1 cellular context compared by ENCODE assay signal in the genomic region with DNA sequence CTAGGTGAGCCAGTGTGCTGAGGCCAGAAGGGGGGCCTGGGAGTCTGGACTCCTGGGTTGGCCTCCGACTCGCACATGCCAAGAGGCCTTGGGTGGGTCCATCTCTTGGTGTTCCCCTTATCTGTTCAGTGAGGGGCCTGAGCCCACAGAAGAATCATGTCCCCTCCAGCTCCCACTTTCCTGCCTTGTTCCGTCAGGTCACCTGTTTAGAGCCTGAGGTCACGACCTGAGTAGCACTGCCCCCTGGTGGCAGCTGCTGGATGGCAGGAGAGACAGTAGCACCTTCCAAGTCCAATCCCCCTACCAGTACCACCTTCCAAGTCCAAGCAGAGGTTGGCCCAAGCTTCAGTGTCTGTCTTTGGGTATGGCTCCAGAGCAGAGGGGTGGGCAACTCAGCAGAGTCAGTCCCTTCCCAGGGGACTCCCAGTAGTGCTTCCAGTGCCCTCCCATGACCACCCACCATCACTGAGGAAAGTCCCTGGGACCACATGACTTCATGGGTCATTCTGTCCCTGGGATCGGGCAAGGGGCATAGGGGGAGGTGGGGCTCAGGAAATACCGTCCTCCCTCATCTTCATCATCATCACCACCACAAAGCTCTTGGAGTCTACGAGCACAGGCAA.
TF ChIP-seq lines count a peak whose summit lies in the region.

No MANE protein-coding gene starts in this region.

TF ChIP-seq in HepG2, 621 proteins besides CTCF, POLR2A, EP300 and RAD21 (continued from another document and continues in another):
- TF ChIP-seq, protein P1, sequence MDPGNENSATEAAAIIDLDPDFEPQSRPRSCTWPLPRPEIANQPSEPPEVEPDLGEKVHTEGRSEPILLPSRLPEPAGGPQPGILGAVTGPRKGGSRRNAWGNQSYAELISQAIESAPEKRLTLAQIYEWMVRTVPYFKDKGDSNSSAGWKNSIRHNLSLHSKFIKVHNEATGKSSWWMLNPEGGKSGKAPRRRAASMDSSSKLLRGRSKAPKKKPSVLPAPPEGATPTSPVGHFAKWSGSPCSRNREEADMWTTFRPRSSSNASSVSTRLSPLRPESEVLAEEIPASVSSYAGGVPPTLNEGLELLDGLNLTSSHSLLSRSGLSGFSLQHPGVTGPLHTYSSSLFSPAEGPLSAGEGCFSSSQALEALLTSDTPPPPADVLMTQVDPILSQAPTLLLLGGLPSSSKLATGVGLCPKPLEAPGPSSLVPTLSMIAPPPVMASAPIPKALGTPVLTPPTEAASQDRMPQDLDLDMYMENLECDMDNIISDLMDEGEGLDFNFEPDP (CRISPR knock-in tag; conservative IDR thresholded peaks at IDR 0.05), result no peak
- TF ChIP-seq ZNF724P (CRISPR knock-in tag; IDR thresholded peaks at IDR 0.05; ENCODE audit: borderline replicate concordance) (no peak), NR2F1 (CRISPR knock-in tag; IDR thresholded peaks at IDR 0.05) (peak; percentile 85 to 94), ZNF547 (CRISPR knock-in tag; IDR thresholded peaks at IDR 0.05) (no peak), CBX1 (IDR thresholded peaks at IDR 0.05; ENCODE audit: low read depth) (peak; percentile 66), STAG1 (CRISPR knock-in tag; IDR thresholded peaks at IDR 0.05) (peak; percentile 63), ZNF614 (CRISPR knock-in tag; IDR thresholded peaks at IDR 0.05; ENCODE audit: borderline replicate concordance) (no peak), SMC3 (IDR thresholded peaks at IDR 0.05; ENCODE audit: low read length) (peak; percentile 25; the same call in 1 of the 2 replicates), ZNF264 (CRISPR knock-in tag; IDR thresholded peaks at IDR 0.05) (no peak), ZNF333 (CRISPR knock-in tag; IDR thresholded peaks at IDR 0.05; ENCODE audit: borderline replicate concordance) (no peak), SIN3A (IDR thresholded peaks at IDR 0.05; ENCODE audit: borderline replicate concordance, low read depth, low read length) (no peak), ZNF230 (CRISPR knock-in tag; IDR thresholded peaks at IDR 0.05) (no peak), RXRB (CRISPR knock-in tag; IDR thresholded peaks at IDR 0.05; ENCODE audit: borderline replicate concordance) (0 out of 2 replicates have a peak, but pooled peaks have one; percentile 26), TFAP4 (IDR thresholded peaks at IDR 0.05; ENCODE audit: borderline replicate concordance, low read depth) (peak; percentile 48; the same call in 1 of the 2 replicates), ZBTB3 (CRISPR knock-in tag; IDR thresholded peaks at IDR 0.05; ENCODE audit: borderline replicate concordance, low read depth) (no peak), NR2F2 (IDR thresholded peaks at IDR 0.05; ENCODE audit: borderline replicate concordance, low read depth) (peak; percentile 65; the same call in 1 of the 2 replicates), TCF12 (IDR thresholded peaks at IDR 0.05) (no peak), TCF12 (CRISPR knock-in tag; IDR thresholded peaks at IDR 0.05) (no peak), ZNF567 (CRISPR knock-in tag; IDR thresholded peaks at IDR 0.05; ENCODE audit: borderline replicate concordance) (no peak), ZSCAN20 (CRISPR knock-in tag; IDR thresholded peaks at IDR 0.05; ENCODE audit: borderline replicate concordance) (no peak), ZNF546 (CRISPR knock-in tag; conservative IDR thresholded peaks at IDR 0.05) (no peak), ATF5 (CRISPR knock-in tag; IDR thresholded peaks at IDR 0.05; ENCODE audit: low read depth) (no peak), HNF4G (IDR thresholded peaks at IDR 0.05; ENCODE audit: borderline replicate concordance, low read depth, low read length) (no peak), HNF4G (CRISPR knock-in tag; IDR thresholded peaks at IDR 0.05; ENCODE audit: borderline replicate concordance, low read depth) (no peak), ZNF317 (CRISPR knock-in tag; IDR thresholded peaks at IDR 0.05) (no peak), PITX1 (CRISPR knock-in tag; IDR thresholded peaks at IDR 0.05) (no peak), NR1H2 (CRISPR knock-in tag; IDR thresholded peaks at IDR 0.05; ENCODE audit: borderline replicate concordance, low read depth) (no peak), ZMYM3 (CRISPR knock-in tag; IDR thresholded peaks at IDR 0.05) (peak; percentile 33; the same call in 1 of the 2 replicates), NR2C2 (CRISPR knock-in tag; IDR thresholded peaks at IDR 0.05; ENCODE audit: borderline replicate concordance) (peak; percentile 31; the same call in 1 of the 2 replicates), KLF9 (CRISPR knock-in tag; IDR thresholded peaks at IDR 0.05; ENCODE audit: low read depth) (no peak), ESRRA (CRISPR knock-in tag; IDR thresholded peaks at IDR 0.05; ENCODE audit: low read depth) (no peak), SMYD3 (CRISPR knock-in tag; IDR thresholded peaks at IDR 0.05) (no peak), BRD4 (CRISPR knock-in tag; IDR thresholded peaks at IDR 0.05) (no peak), THAP9 (CRISPR knock-in tag; IDR thresholded peaks at IDR 0.05; ENCODE audit: borderline replicate concordance) (no peak)
- TF ChIP-seq, protein P2, sequence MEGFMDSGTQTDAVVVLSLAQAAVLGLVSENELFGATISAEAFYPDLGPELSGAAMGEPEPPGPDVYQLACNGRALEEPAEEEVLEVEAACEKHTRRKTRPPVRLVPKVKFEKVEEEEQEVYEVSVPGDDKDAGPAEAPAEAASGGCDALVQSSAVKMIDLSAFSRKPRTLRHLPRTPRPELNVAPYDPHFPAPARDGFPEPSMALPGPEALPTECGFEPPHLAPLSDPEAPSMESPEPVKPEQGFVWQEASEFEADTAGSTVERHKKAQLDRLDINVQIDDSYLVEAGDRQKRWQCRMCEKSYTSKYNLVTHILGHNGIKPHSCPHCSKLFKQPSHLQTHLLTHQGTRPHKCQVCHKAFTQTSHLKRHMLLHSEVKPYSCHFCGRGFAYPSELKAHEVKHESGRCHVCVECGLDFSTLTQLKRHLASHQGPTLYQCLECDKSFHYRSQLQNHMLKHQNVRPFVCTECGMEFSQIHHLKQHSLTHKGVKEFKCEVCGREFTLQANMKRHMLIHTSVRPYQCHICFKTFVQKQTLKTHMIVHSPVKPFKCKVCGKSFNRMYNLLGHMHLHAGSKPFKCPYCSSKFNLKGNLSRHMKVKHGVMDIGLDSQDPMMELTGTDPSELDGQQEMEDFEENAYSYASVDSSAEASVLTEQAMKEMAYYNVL (CRISPR knock-in tag; IDR thresholded peaks at IDR 0.05; ENCODE audit: borderline replicate concordance), result no peak
- TF ChIP-seq, protein P3, sequence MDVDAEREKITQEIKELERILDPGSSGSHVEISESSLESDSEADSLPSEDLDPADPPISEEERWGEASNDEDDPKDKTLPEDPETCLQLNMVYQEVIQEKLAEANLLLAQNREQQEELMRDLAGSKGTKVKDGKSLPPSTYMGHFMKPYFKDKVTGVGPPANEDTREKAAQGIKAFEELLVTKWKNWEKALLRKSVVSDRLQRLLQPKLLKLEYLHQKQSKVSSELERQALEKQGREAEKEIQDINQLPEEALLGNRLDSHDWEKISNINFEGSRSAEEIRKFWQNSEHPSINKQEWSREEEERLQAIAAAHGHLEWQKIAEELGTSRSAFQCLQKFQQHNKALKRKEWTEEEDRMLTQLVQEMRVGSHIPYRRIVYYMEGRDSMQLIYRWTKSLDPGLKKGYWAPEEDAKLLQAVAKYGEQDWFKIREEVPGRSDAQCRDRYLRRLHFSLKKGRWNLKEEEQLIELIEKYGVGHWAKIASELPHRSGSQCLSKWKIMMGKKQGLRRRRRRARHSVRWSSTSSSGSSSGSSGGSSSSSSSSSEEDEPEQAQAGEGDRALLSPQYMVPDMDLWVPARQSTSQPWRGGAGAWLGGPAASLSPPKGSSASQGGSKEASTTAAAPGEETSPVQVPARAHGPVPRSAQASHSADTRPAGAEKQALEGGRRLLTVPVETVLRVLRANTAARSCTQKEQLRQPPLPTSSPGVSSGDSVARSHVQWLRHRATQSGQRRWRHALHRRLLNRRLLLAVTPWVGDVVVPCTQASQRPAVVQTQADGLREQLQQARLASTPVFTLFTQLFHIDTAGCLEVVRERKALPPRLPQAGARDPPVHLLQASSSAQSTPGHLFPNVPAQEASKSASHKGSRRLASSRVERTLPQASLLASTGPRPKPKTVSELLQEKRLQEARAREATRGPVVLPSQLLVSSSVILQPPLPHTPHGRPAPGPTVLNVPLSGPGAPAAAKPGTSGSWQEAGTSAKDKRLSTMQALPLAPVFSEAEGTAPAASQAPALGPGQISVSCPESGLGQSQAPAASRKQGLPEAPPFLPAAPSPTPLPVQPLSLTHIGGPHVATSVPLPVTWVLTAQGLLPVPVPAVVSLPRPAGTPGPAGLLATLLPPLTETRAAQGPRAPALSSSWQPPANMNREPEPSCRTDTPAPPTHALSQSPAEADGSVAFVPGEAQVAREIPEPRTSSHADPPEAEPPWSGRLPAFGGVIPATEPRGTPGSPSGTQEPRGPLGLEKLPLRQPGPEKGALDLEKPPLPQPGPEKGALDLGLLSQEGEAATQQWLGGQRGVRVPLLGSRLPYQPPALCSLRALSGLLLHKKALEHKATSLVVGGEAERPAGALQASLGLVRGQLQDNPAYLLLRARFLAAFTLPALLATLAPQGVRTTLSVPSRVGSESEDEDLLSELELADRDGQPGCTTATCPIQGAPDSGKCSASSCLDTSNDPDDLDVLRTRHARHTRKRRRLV (CRISPR knock-in tag; IDR thresholded peaks at IDR 0.05), result no peak
- TF ChIP-seq, protein P4, sequence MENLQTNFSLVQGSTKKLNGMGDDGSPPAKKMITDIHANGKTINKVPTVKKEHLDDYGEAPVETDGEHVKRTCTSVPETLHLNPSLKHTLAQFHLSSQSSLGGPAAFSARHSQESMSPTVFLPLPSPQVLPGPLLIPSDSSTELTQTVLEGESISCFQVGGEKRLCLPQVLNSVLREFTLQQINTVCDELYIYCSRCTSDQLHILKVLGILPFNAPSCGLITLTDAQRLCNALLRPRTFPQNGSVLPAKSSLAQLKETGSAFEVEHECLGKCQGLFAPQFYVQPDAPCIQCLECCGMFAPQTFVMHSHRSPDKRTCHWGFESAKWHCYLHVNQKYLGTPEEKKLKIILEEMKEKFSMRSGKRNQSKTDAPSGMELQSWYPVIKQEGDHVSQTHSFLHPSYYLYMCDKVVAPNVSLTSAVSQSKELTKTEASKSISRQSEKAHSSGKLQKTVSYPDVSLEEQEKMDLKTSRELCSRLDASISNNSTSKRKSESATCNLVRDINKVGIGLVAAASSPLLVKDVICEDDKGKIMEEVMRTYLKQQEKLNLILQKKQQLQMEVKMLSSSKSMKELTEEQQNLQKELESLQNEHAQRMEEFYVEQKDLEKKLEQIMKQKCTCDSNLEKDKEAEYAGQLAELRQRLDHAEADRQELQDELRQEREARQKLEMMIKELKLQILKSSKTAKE (CRISPR knock-in tag; IDR thresholded peaks at IDR 0.05; ENCODE audit: borderline replicate concordance), result no peak
- TF ChIP-seq, protein P5, sequence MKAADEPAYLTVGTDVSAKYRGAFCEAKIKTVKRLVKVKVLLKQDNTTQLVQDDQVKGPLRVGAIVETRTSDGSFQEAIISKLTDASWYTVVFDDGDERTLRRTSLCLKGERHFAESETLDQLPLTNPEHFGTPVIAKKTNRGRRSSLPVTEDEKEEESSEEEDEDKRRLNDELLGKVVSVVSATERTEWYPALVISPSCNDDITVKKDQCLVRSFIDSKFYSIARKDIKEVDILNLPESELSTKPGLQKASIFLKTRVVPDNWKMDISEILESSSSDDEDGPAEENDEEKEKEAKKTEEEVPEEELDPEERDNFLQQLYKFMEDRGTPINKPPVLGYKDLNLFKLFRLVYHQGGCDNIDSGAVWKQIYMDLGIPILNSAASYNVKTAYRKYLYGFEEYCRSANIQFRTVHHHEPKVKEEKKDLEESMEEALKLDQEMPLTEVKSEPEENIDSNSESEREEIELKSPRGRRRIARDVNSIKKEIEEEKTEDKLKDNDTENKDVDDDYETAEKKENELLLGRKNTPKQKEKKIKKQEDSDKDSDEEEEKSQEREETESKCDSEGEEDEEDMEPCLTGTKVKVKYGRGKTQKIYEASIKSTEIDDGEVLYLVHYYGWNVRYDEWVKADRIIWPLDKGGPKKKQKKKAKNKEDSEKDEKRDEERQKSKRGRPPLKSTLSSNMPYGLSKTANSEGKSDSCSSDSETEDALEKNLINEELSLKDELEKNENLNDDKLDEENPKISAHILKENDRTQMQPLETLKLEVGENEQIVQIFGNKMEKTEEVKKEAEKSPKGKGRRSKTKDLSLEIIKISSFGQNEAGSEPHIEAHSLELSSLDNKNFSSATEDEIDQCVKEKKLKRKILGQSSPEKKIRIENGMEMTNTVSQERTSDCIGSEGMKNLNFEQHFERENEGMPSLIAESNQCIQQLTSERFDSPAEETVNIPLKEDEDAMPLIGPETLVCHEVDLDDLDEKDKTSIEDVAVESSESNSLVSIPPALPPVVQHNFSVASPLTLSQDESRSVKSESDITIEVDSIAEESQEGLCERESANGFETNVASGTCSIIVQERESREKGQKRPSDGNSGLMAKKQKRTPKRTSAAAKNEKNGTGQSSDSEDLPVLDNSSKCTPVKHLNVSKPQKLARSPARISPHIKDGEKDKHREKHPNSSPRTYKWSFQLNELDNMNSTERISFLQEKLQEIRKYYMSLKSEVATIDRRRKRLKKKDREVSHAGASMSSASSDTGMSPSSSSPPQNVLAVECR (CRISPR knock-in tag; IDR thresholded peaks at IDR 0.05; ENCODE audit: borderline replicate concordance), result no peak
